In genomic region chr14:52918486-52918885, GRCh38 we compare ENCODE assay signal across 8 cellular contexts. TPM values are rescaled to one million over a fixed set of nuclear protein-coding genes. Genes with fewer than 3 reads are reported as not detected.
DNase-seq lines count a peak whose midpoint lies in the region; ATAC-seq and TF ChIP-seq lines count a peak whose summit lies in the region.

No MANE protein-coding gene starts in this region.

- intact Hi-C loops in MCF 10A (cut with micrococcal nuclease) (loop anchor here (5.0 kb wide), 1 partner anchor 46 kb away; no protein-coding TSS in a partner anchor), breast epithelium (cut with DNase I; ENCODE audit: low total_unique reads) (no loop called here), PC-3 (cut with micrococcal nuclease) (loop anchor here (1.0 kb wide), 2 partner anchors 12 to 33 kb away; partner anchors contain the start of gene FERMT2), prostate gland (cut with DNase I) (no loop called here), PC-9 (cut with micrococcal nuclease; ENCODE audit: unreplicated experiment) (no loop called here)

- H3K79me2 ChIP-seq in PC-3 (ENCODE audit: low read length) (peaks cover 67% of the 10 kb centered on the region), PC-9 (ENCODE audit: low read depth) (no peaks in the 10 kb centered on the region)

- no peaks in the 10 kb centered on the region for H3K9me3 ChIP-seq in breast epithelium
- H3K9me3 ChIP-seq in PC-3 (ENCODE audit: low read length): no peaks in the 10 kb centered on the region
- H3K9me3 ChIP-seq in prostate gland: no peaks in the 10 kb centered on the region
- no peaks in the 10 kb centered on the region for H3K9me3 ChIP-seq in PC-9 (ENCODE audit: insufficient read depth, low read depth)

- H3K27ac ChIP-seq in breast epithelium: peak overlapping the region in 1 of 2 donors; percentile 16
- peak overlapping the region; percentile 77 for H3K27ac ChIP-seq in PC-3 (ENCODE audit: low read length)
- H3K27ac ChIP-seq in prostate gland: peak overlapping the region; percentile 13 to 16
- H3K27ac ChIP-seq in PC-9: no peak overlapping the region; the same call in 1 of the 2 replicates

- no peaks in the 10 kb centered on the region for H3K9me2 ChIP-seq in PC-3 (replicated peaks; ENCODE audit: low read length)
- no peaks in the 10 kb centered on the region for H3K9me2 ChIP-seq in PC-9 (ENCODE audit: insufficient read depth)

- peaks cover 33% of the 10 kb centered on the region for H3K36me3 Mint-ChIP-seq in MCF 10A (ENCODE audit: insufficient read depth, unreplicated experiment)

- TF ChIP-seq POLR2A in breast epithelium (IDR thresholded peaks at IDR 0.05): no peak
- TF ChIP-seq POLR2A in prostate gland (IDR thresholded peaks at IDR 0.05): no peak

- no peaks in the 10 kb centered on the region for H3K9me3 Mint-ChIP-seq in MCF 10A (ENCODE audit: unreplicated experiment)

- no peak overlapping the region for H3K4me3 Mint-ChIP-seq in MCF 10A (ENCODE audit: unreplicated experiment)

- H3K4me1 ChIP-seq in breast epithelium (peaks cover 0 to 5% of the 10 kb centered on the region in 2 donors), PC-3 (ENCODE audit: insufficient read depth, low read length) (peaks cover 69% of the 10 kb centered on the region), prostate gland (replicated peaks) (no peaks in the 10 kb centered on the region), PC-9 (replicated peaks; ENCODE audit: insufficient read depth) (peaks cover 3% of the 10 kb centered on the region; the same call in 1 of the 2 replicates)

- BruUV-seq in MCF 10A (replicated peaks; lab: Mats Ljungman, UMichigan) (no TSS peak), PC-3 (replicated peaks; lab: Mats Ljungman, UMichigan) (no TSS peak), PC-9 (replicated peaks; lab: Mats Ljungman, UMichigan) (no TSS peak)

- TF ChIP-seq CTCF in MCF 10A (IDR thresholded peaks at IDR 0.05; ENCODE audit: unreplicated experiment): no peak
- no peak for TF ChIP-seq CTCF in breast epithelium (IDR thresholded peaks at IDR 0.05)
- TF ChIP-seq CTCF in PC-3 (conservative IDR thresholded peaks at IDR 0.05; ENCODE audit: low read depth, low read length): no peak
- no peak for TF ChIP-seq CTCF in prostate gland (IDR thresholded peaks at IDR 0.05)
- TF ChIP-seq CTCF in PC-9 (conservative IDR thresholded peaks at IDR 0.05): no peak

- H3K4me2 ChIP-seq in PC-3 (ENCODE audit: low read length) (peak overlapping the region; percentile 60), PC-9 (no peak overlapping the region)

- no peaks in the 10 kb centered on the region for H3K27me3 Mint-ChIP-seq in MCF 10A (ENCODE audit: insufficient read depth, unreplicated experiment)

- H3F3A ChIP-seq in PC-3 (ENCODE audit: low read length, unreplicated experiment) (peaks cover 23% of the 10 kb centered on the region), PC-9 (ENCODE audit: insufficient read depth, low read depth) (peaks cover 4% of the 10 kb centered on the region; the same call in 1 of the 2 replicates)

- 0 out of 2 replicates have a peak, but pooled peaks cover 2% of the 10 kb centered on the region for H4K20me1 ChIP-seq in PC-3 (ENCODE audit: low read length)
- H4K20me1 ChIP-seq in PC-9 (ENCODE audit: insufficient read depth): no peaks in the 10 kb centered on the region

- peak overlapping the region; percentile 48 for H3K9ac ChIP-seq in PC-3 (ENCODE audit: low read length)

- DNase-seq in MCF 10A (ENCODE audit: unreplicated experiment): peak; percentile 62
- no peak for DNase-seq in breast epithelium (ENCODE audit: low spot score in 2 of 2)
- DNase-seq in PC-3: peak; percentile 91
- DNase-seq in dermis microvascular lymphatic vessel endothelial cell (ENCODE audit: low read depth in 2 of 2): peak; percentile 78 to 96
- DNase-seq in prostate gland (ENCODE audit: low spot score): no peak
- DNase-seq in NCI-H2029 treated with DMSO at 0.1 percent for 48 hours (lab: John Stamatoyannopoulos, UW): no peak
- DNase-seq in PC-9: no peak

- H3K4me1 Mint-ChIP-seq in MCF 10A (ENCODE audit: insufficient read depth, unreplicated experiment): peaks cover 50% of the 10 kb centered on the region

- POLR2A ChIA-PET in MCF 10A (lab: Yijun Ruan, JAX) (interaction anchor here (0.6 to 2.2 kb wide), 11 partner anchors 8 to 128 kb away, joined by 3 to 11 read pairs (median 5); partner anchors contain the start of gene FERMT2), PC-3 (lab: Charles Lee; ENCODE audit: unreplicated experiment) (interaction anchor here (0.5 to 1.3 kb wide), 4 partner anchors 12 to 595 kb away, joined by 3 to 4 read pairs (median 4); partner anchors contain the start of gene FERMT2), PC-9 (lab: Charles Lee; ENCODE audit: unreplicated experiment) (no interaction called here)

- H3K36me3 ChIP-seq in breast epithelium (no peaks in the 10 kb centered on the region), PC-3 (ENCODE audit: low read depth, low read length) (peaks cover 7% of the 10 kb centered on the region), prostate gland (no peaks in the 10 kb centered on the region), PC-9 (ENCODE audit: low read depth) (no peaks in the 10 kb centered on the region)

- ATAC-seq in HG02798 (IDR thresholded peaks at IDR 0.05; ENCODE audit: poor library complexity, unreplicated experiment) (peak; percentile 83), PC-3 (peak; percentile 64)

- CTCF ChIA-PET in MCF 10A (lab: Yijun Ruan, JAX) (interaction anchor here (0.6 to 0.7 kb wide), 3 partner anchors 41 to 1611 kb away, joined by 3 to 4 read pairs (median 3); no protein-coding TSS in a partner anchor), PC-3 (lab: Charles Lee) (interaction anchor here (1.1 kb wide), 1 partner anchor 42 kb away, joined by 3 read pairs; no protein-coding TSS in a partner anchor), PC-9 (lab: Charles Lee) (no interaction called here)

- no peaks in the 10 kb centered on the region for H3K27me3 ChIP-seq in breast epithelium
- H3K27me3 ChIP-seq in PC-3 (ENCODE audit: low read length): no peaks in the 10 kb centered on the region
- H3K27me3 ChIP-seq in prostate gland (replicated peaks; ENCODE audit: insufficient read depth): no peaks in the 10 kb centered on the region
- no peaks in the 10 kb centered on the region for H3K27me3 ChIP-seq in PC-9 (ENCODE audit: insufficient read depth, low read depth)

- H2AFZ ChIP-seq in PC-3 (ENCODE audit: low read length): no peak overlapping the region
- H2AFZ ChIP-seq in PC-9: no peak overlapping the region

- H3K4me3 ChIP-seq in breast epithelium: no peak overlapping the region
- H3K4me3 ChIP-seq in PC-3 (ENCODE audit: low read length): no peak overlapping the region
- no peak overlapping the region for H3K4me3 ChIP-seq in prostate gland
- no peak overlapping the region for H3K4me3 ChIP-seq in PC-9

- peak overlapping the region; percentile 73 for H3K27ac Mint-ChIP-seq in MCF 10A (ENCODE audit: low read depth, unreplicated experiment)

RNA-seq across cellular contexts. Expression of gene FERMT2, which starts 32.4 kb away (rescaled TPM):
- total RNA-seq in MCF 10A (2022): 62.2 and 62.7 TPM in 2 replicates
- total RNA-seq in breast epithelium: 100 to 1,000 TPM in 1 of 3 donors, 10 to 100 TPM in 2; 87.8 to 203 (median 90.2) TPM
- total RNA-seq in PC-3 (2014; rRNA removed): 29.1 and 38.6 TPM in 2 replicates
- 64.6 and 72.2 TPM in 2 replicates for total RNA-seq in dermis microvascular lymphatic vessel endothelial cell
- 10 to 100 TPM; 38.8 to 62.9 TPM for total RNA-seq in prostate gland
- 9.0 and 9.7 TPM in 2 replicates for total RNA-seq in PC-9 (2021)

Comparison
In these comparisons a context has a peak if more than half of its experiments do, and no peak if none do; other contexts are left out.
1. DNase-seq: peak in MCF 10A (single experiment), PC-3 (single experiment) and dermis microvascular lymphatic vessel endothelial cell (2 of 2); none in breast epithelium (0 of 2), prostate gland (single experiment), NCI-H2029 treated with DMSO at 0.1 percent for 48 hours (single experiment) and PC-9 (0 of 2).
2. intact Hi-C loops: an anchor here in MCF 10A (5.0 kb wide) and PC-3 (1.0 kb wide); none called in breast epithelium, prostate gland and PC-9.